In the genomic region with DNA sequence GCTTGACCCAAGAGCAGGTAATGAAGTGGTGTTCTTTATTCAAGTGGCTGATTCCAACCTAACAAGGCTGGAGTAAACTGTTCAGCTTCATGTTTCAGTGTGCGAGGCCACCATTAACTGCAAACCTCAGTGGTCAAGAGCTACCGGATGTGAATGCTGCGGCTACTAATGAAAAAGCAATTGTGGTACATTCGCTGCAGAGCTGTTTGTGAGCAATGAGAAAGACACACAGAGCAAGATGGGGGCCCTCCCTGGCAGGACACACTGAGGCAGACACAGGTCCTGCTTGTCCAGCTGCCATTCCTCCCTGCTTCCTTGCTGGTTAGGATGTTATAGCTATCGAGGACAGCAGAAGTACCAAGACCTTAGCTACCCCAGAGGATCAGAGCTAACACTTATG, we compare ENCODE assay signal across 1 cellular context.
TF ChIP-seq lines count a peak whose summit lies in the region.

No MANE protein-coding gene starts in this region.

TF ChIP-seq in K562, 482 proteins besides CTCF, POLR2A, EP300 and RAD21:
- no peak for TF ChIP-seq NR2C1 (IDR thresholded peaks at IDR 0.05)
- no peak for TF ChIP-seq NR2C1 (tag; IDR thresholded peaks at IDR 0.05)
- TF ChIP-seq POLR3A (IDR thresholded peaks at IDR 0.05; ENCODE audit: borderline replicate concordance, extremely low read depth, insufficient read depth, insufficient read length), result no peak
- no peak for TF ChIP-seq BRD9 (IDR thresholded peaks at IDR 0.05; ENCODE audit: low read depth, partially characterized antibody)
- no peak for TF ChIP-seq KLF13 (tag; IDR thresholded peaks at IDR 0.05; ENCODE audit: borderline replicate concordance, low read depth)
- TF ChIP-seq, protein P1, sequence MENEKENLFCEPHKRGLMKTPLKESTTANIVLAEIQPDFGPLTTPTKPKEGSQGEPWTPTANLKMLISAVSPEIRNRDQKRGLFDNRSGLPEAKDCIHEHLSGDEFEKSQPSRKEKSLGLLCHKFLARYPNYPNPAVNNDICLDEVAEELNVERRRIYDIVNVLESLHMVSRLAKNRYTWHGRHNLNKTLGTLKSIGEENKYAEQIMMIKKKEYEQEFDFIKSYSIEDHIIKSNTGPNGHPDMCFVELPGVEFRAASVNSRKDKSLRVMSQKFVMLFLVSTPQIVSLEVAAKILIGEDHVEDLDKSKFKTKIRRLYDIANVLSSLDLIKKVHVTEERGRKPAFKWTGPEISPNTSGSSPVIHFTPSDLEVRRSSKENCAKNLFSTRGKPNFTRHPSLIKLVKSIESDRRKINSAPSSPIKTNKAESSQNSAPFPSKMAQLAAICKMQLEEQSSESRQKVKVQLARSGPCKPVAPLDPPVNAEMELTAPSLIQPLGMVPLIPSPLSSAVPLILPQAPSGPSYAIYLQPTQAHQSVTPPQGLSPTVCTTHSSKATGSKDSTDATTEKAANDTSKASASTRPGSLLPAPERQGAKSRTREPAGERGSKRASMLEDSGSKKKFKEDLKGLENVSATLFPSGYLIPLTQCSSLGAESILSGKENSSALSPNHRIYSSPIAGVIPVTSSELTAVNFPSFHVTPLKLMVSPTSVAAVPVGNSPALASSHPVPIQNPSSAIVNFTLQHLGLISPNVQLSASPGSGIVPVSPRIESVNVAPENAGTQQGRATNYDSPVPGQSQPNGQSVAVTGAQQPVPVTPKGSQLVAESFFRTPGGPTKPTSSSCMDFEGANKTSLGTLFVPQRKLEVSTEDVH (IDR thresholded peaks at IDR 0.05; ENCODE audit: low read depth, partially characterized antibody), result no peak
